19 cellular contexts compared by ENCODE assay signal in genomic region chr17:51397361-51398127, GRCh38.
A peak's percentile ranks its signal among the peaks of the same experiment; 100 is the strongest.
DNase-seq lines count a peak whose midpoint lies in the region; ATAC-seq and TF ChIP-seq lines count a peak whose summit lies in the region.
"Had no signal": no experiment of that assay in that cellular context is flagged by ENCODE, and none has a peak within 500 bp of the region (broad histone marks: within the 10 kb centered on the region; RNA-seq: fewer than 3 reads in every experiment).

No MANE protein-coding gene starts in this region.

- H3K36me3 Mint-ChIP-seq in osteocyte (ENCODE audit: unreplicated experiment) = no peaks in the 10 kb centered on the region

- no peaks in the 10 kb centered on the region for H3K27me3 Mint-ChIP-seq in osteocyte (ENCODE audit: unreplicated experiment)

- ATAC-seq in RWPE2 (ENCODE audit: low read depth) (peak; percentile 93), HG03025 (IDR thresholded peaks at IDR 0.05; ENCODE audit: low FRiP score, unreplicated experiment) (no peak)

- no peak overlapping the region for H3K27ac ChIP-seq in RWPE2 (ENCODE audit: poor library complexity, severe bottlenecking)
- H3K27ac ChIP-seq: neutrophil, upper lobe of left lung had no signal

- H3K4me1 Mint-ChIP-seq in osteocyte (ENCODE audit: unreplicated experiment) = peaks cover 7% of the 10 kb centered on the region
- H3K4me1 Mint-ChIP-seq: B cell had no signal

- TF ChIP-seq CTCF in RWPE2 (IDR thresholded peaks at IDR 0.05; ENCODE audit: poor library complexity, severe bottlenecking) (no peak), osteocyte (IDR thresholded peaks at IDR 0.05) (no peak)

- H3K27me3 ChIP-seq in RWPE2 (ENCODE audit: insufficient read depth, poor library complexity, severe bottlenecking) = no peaks in the 10 kb centered on the region
- H3K27me3 ChIP-seq: upper lobe of left lung had no signal

- no peak overlapping the region for H3K4me3 Mint-ChIP-seq in osteocyte (ENCODE audit: unreplicated experiment)
- H3K4me3 Mint-ChIP-seq: activated T-helper 1 cell treated with anti-CD3 and anti-CD28 coated beads, Interleukin-12 subunit alpha, Interleukin-12 subunit beta, Interleukin-2, Interleukin-4 antibody, amounts not matched to agents 30 ng/mL and 10 ng/mL and 1 ng/mL, durations not matched to agents 14 hours and 24 hours and 36 hours; B cell had no signal

- no peak overlapping the region for H3K27ac Mint-ChIP-seq in osteocyte (ENCODE audit: unreplicated experiment)
- H3K27ac Mint-ChIP-seq: activated T-helper 1 cell treated with anti-CD3 and anti-CD28 coated beads, Interleukin-12 subunit alpha, Interleukin-12 subunit beta, Interleukin-2, Interleukin-4 antibody, amounts not matched to agents 30 ng/mL and 10 ng/mL and 1 ng/mL, durations not matched to agents 14 hours and 24 hours and 36 hours; B cell had no signal

- no peaks in the 10 kb centered on the region for H3K9me3 ChIP-seq in RWPE2 (ENCODE audit: severe bottlenecking)
- H3K9me3 ChIP-seq: neutrophil, upper lobe of left lung had no signal

- H3K36me3 ChIP-seq in RWPE2 (ENCODE audit: low read depth) = no peaks in the 10 kb centered on the region
- H3K36me3 ChIP-seq: neutrophil, upper lobe of left lung had no signal

- peak; percentile 14 for DNase-seq in 8988T
- DNase-seq in H4 (ENCODE audit: low spot score) = peak; percentile 47
- no peak for DNase-seq in RWPE2 (ENCODE audit: low spot score)
- peak; percentile 21 for DNase-seq in hepatic stellate cell (ENCODE audit: low spot score)
- DNase-seq in osteocyte (ENCODE audit: extremely low spot score, unreplicated experiment) = no peak
- no peak for DNase-seq in AML-193 (lab: John Stamatoyannopoulos, UW)
- DNase-seq in COLO668 (lab: John Stamatoyannopoulos, UW; ENCODE audit: unreplicated experiment) = no peak
- DNase-seq: activated CD4-positive, alpha-beta T cell treated with anti-CD3 and anti-CD28 coated beads for 48 hours; aorta; head of caudate nucleus; KG1; NCI-H2081 treated with DMSO at 0.1 percent for 48 hours; stimulated activated CD4-positive, alpha-beta T cell treated with anti-CD3 and anti-CD28 coated beads, Interleukin-15, amount 100 ng/mL, for 24 hours; upper lobe of left lung had no signal

- H3K4me3 ChIP-seq in RWPE2 (ENCODE audit: severe bottlenecking) = no peak overlapping the region
- H3K4me3 ChIP-seq: lung, upper lobe of left lung had no signal

- no peaks in the 10 kb centered on the region for H3K9me3 Mint-ChIP-seq in osteocyte (ENCODE audit: unreplicated experiment)
- H3K9me3 Mint-ChIP-seq: activated T-helper 1 cell treated with anti-CD3 and anti-CD28 coated beads, Interleukin-12 subunit alpha, Interleukin-12 subunit beta, Interleukin-2, Interleukin-4 antibody, amounts not matched to agents 30 ng/mL and 10 ng/mL and 1 ng/mL, durations not matched to agents 14 hours and 24 hours and 36 hours had no signal

- no peaks in the 10 kb centered on the region for H3K4me1 ChIP-seq in RWPE2 (ENCODE audit: insufficient read depth, poor library complexity, severe bottlenecking)
- H3K4me1 ChIP-seq: upper lobe of left lung had no signal

Comparison
In these comparisons a context has a peak if more than half of its experiments do, and no peak if none do; other contexts are left out.
1. DNase-seq: peak in 8988T (single experiment), H4 (single experiment) and hepatic stellate cell (single experiment); none in RWPE2 (single experiment), osteocyte (single experiment), AML-193 (0 of 2) and COLO668 (single experiment).